ENCODE assay signal across 30 cellular contexts in the genomic region with DNA sequence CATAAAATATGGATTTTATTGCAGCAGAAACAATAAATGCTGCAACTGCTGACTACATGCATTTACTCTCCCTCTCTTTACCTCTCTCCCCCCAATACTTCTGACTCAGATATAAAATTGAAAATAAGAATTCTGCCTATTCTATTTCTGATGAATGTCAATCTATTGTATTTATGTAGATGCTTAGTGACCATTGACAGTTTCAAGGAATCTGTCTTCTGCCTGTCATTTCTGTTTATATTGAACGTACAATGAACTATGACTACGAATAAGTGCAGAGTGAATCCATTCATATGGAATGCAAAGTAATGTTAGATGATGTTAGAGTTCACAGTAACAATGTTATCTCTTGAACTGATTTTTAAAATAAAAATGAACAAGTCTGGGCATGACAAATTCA. TPM values are rescaled to one million over a fixed set of nuclear protein-coding genes. Genes with fewer than 3 reads are reported as not detected.
DNase-seq lines count a peak whose midpoint lies in the region; ATAC-seq and TF ChIP-seq lines count a peak whose summit lies in the region.
"Had no signal": no experiment of that assay in that cellular context is flagged by ENCODE, and none has a peak within 500 bp of the region (broad histone marks: within the 10 kb centered on the region; RNA-seq: fewer than 3 reads in every experiment).

No MANE protein-coding gene starts in this region.

- in situ Hi-C loops in GM13976 (cut with MboI; ENCODE audit: low sequenced_read_pairs, unreplicated experiment): no loop called here

- no peaks in the 10 kb centered on the region for H3K4me1 Mint-ChIP-seq in activated T-helper 2 cell treated with anti-CD3 and anti-CD28 coated beads, Interferon-gamma antibody, Interleukin-2, Interleukin-4, amounts not matched to agents 10 μg/mL and 5 μg/mL and 100 μg/mL, durations not matched to agents 14 hours and 24 hours and 36 hours (ENCODE audit: low read depth)
- H3K4me1 Mint-ChIP-seq: activated CD4-positive, alpha-beta memory T cell treated with anti-CD3 and anti-CD28 coated beads, Interleukin-2, amount 10 ng/mL, durations not matched to agents 7 days and 5 days had no signal

- no peaks in the 10 kb centered on the region for H3K36me3 Mint-ChIP-seq in activated T-helper 2 cell treated with anti-CD3 and anti-CD28 coated beads, Interferon-gamma antibody, Interleukin-2, Interleukin-4, amounts not matched to agents 10 μg/mL and 5 μg/mL and 100 μg/mL, durations not matched to agents 14 hours and 24 hours and 36 hours (ENCODE audit: low read depth)

- no peaks in the 10 kb centered on the region for H3K27me3 Mint-ChIP-seq in activated T-helper 2 cell treated with anti-CD3 and anti-CD28 coated beads, Interferon-gamma antibody, Interleukin-2, Interleukin-4, amounts not matched to agents 10 μg/mL and 5 μg/mL and 100 μg/mL, durations not matched to agents 14 hours and 24 hours and 36 hours (ENCODE audit: low read depth)
- H3K27me3 Mint-ChIP-seq: activated CD4-positive, alpha-beta memory T cell treated with anti-CD3 and anti-CD28 coated beads, Interleukin-2, amount 10 ng/mL, durations not matched to agents 7 days and 5 days had no signal

- peak; percentile 31 for ATAC-seq in foreskin keratinocyte
- ATAC-seq: stimulated activated naive CD8-positive, alpha-beta T cell treated with anti-CD3 and anti-CD28 coated beads, Interleukin-15, Interleukin-2, amounts not matched to agents 100 U/mL and 50 U/mL, for 24 hours had no signal

- TF ChIP-seq CTCF in AG10803 (conservative IDR thresholded peaks at IDR 0.05; ENCODE audit: low read length) (no peak), foreskin keratinocyte (conservative IDR thresholded peaks at IDR 0.05) (no peak), GM13976 (IDR thresholded peaks at IDR 0.05; ENCODE audit: borderline replicate concordance, control extremely low read depth, extremely low read depth, insufficient read depth, missing control alignments) (no peak)

- no peak overlapping the region for H3K4me3 Mint-ChIP-seq in activated T-helper 2 cell treated with anti-CD3 and anti-CD28 coated beads, Interferon-gamma antibody, Interleukin-2, Interleukin-4, amounts not matched to agents 10 μg/mL and 5 μg/mL and 100 μg/mL, durations not matched to agents 14 hours and 24 hours and 36 hours (ENCODE audit: low read depth)
- H3K4me3 Mint-ChIP-seq: activated CD4-positive, alpha-beta memory T cell treated with anti-CD3 and anti-CD28 coated beads, Interleukin-2, amount 10 ng/mL, durations not matched to agents 7 days and 5 days had no signal

- H3K27me3 ChIP-seq in MG63 (no peaks in the 10 kb centered on the region), foreskin keratinocyte (no peaks in the 10 kb centered on the region), neuron (ENCODE audit: insufficient read depth, low read length) (no peaks in the 10 kb centered on the region)
- H3K27me3 ChIP-seq: tibial artery had no signal

- intact Hi-C loops in activated T-helper 2 cell treated with anti-CD3 and anti-CD28 coated beads, Interferon-gamma antibody, Interleukin-2, Interleukin-4, amounts not matched to agents 10 μg/mL and 5 μg/mL and 100 μg/mL, durations not matched to agents 14 hours and 24 hours and 36 hours (cut with micrococcal nuclease): no loop called here

- H3K9me3 Mint-ChIP-seq in activated T-helper 2 cell treated with anti-CD3 and anti-CD28 coated beads, Interferon-gamma antibody, Interleukin-2, Interleukin-4, amounts not matched to agents 10 μg/mL and 5 μg/mL and 100 μg/mL, durations not matched to agents 14 hours and 24 hours and 36 hours: peaks cover 7% of the 10 kb centered on the region

- H2AFZ ChIP-seq in neuron (ENCODE audit: low read depth, low read length): no peak overlapping the region

- no peak for DNase-seq in AG10803 (ENCODE audit: low read depth)
- no peak for DNase-seq in MG63
- DNase-seq in foreskin keratinocyte: peak in 1 of 2 donors; percentile 52
- DNase-seq in activated T-helper 2 cell treated with anti-CD3 and anti-CD28 coated beads, Interferon-gamma antibody, Interleukin-2, Interleukin-4, amounts not matched to agents 10 μg/mL and 5 μg/mL and 100 μg/mL, durations not matched to agents 14 hours and 24 hours and 36 hours (ENCODE audit: low spot score): no peak
- DNase-seq in Kasumi-1 (lab: John Stamatoyannopoulos, UW): no peak
- no peak for DNase-seq in NCI-H82 (lab: John Stamatoyannopoulos, UW)
- no peak for DNase-seq in GM13976 (ENCODE audit: low spot score)
- DNase-seq: activated CD4-positive, alpha-beta memory T cell treated with anti-CD3 and anti-CD28 coated beads, Interleukin-2, amount 10 ng/mL, durations not matched to agents 7 days and 5 days; activated CD4-positive, CD25-positive, alpha-beta regulatory T cell; activated naive CD4-positive, alpha-beta T cell; activated T-cell treated with anti-CD3 and anti-CD28 coated beads for 4 hours; adrenal gland; Calu3; dermis blood vessel endothelial cell; EL; islet precursor cell; NCI-H187; NCI-H2227 treated with DMSO at 0.1 percent for 48 hours; NCI-H774; OCI-M1; Right ventricle myocardium superior; stimulated activated CD4-positive, alpha-beta T cell treated with anti-CD3 and anti-CD28 coated beads, Interleukin-4, amount 100 ng/mL, for 4 hours; stimulated activated naive CD8-positive, alpha-beta T cell treated with anti-CD3 and anti-CD28 coated beads, Interleukin-15, Interleukin-2, amounts not matched to agents 100 U/mL and 50 U/mL, for 24 hours; tibial artery had no signal

- H3K9me3 ChIP-seq in MG63 (no peaks in the 10 kb centered on the region), neuron (ENCODE audit: low read length) (no peaks in the 10 kb centered on the region)
- H3K9me3 ChIP-seq: A549, adrenal gland, tibial artery had no signal

- no peak overlapping the region for H3K27ac ChIP-seq in foreskin keratinocyte
- H3K27ac ChIP-seq: A549, adrenal gland, epithelial cell of prostate, KMS-11, tibial artery had no signal

- no peak overlapping the region for H3K27ac Mint-ChIP-seq in activated T-helper 2 cell treated with anti-CD3 and anti-CD28 coated beads, Interferon-gamma antibody, Interleukin-2, Interleukin-4, amounts not matched to agents 10 μg/mL and 5 μg/mL and 100 μg/mL, durations not matched to agents 14 hours and 24 hours and 36 hours
- H3K27ac Mint-ChIP-seq: activated CD4-positive, alpha-beta memory T cell treated with anti-CD3 and anti-CD28 coated beads, Interleukin-2, amount 10 ng/mL, durations not matched to agents 7 days and 5 days had no signal

- H3K4me1 ChIP-seq in foreskin keratinocyte (no peaks in the 10 kb centered on the region), neuron (ENCODE audit: insufficient read depth, low read length) (peaks cover 20% of the 10 kb centered on the region)
- H3K4me1 ChIP-seq: A549, adrenal gland had no signal

- peak overlapping the region; percentile 31 for H3K4me3 ChIP-seq in AG10803 (ENCODE audit: low read length)
- peak overlapping the region; percentile 51 for H3K4me3 ChIP-seq in MG63
- peak overlapping the region; percentile 64 for H3K4me3 ChIP-seq in neuron (ENCODE audit: low read length)
- H3K4me3 ChIP-seq: adrenal gland, tibial artery had no signal

- no peaks in the 10 kb centered on the region for H3K36me3 ChIP-seq in MG63
- H3K36me3 ChIP-seq in neuron (ENCODE audit: insufficient read depth, low read length): no peaks in the 10 kb centered on the region
- H3K36me3 ChIP-seq: adrenal gland, tibial artery had no signal

RNA-seq across cellular contexts. Expression of a gene that starts 0.9 kb away (rescaled TPM):
- 0.89 and 1.6 TPM in 2 replicates for total RNA-seq in MG63 (2014; rRNA removed; shearing (Covaris generic); ENCODE audit: low replicate concordance)
- total RNA-seq in foreskin keratinocyte: 0.11 and 0.24 TPM in 2 replicates
- polyA plus RNA-seq in foreskin keratinocyte: 0.02 and 0.17 TPM in 2 replicates
- total RNA-seq in activated T-helper 2 cell treated with anti-CD3 and anti-CD28 coated beads, Interferon-gamma antibody, Interleukin-2, Interleukin-4, amounts not matched to agents 10 μg/mL and 5 μg/mL and 100 μg/mL, durations not matched to agents 14 hours and 24 hours and 36 hours: not detected in 2 replicates
- total RNA-seq: activated CD4-positive, alpha-beta memory T cell treated with anti-CD3 and anti-CD28 coated beads, Interleukin-2, amount 10 ng/mL, durations not matched to agents 7 days and 5 days; Calu3; cardiac septum; dermis blood vessel endothelial cell; omental fat pad; Right ventricle myocardium superior had no signal
